Comparison of ENCODE assay signal across 2 cellular contexts in genomic region chr15:29430831-29431230, GRCh38.
TF ChIP-seq lines count a peak whose summit lies in the region.

No MANE protein-coding gene starts in this region.

TF ChIP-seq in WTC11, 78 proteins besides CTCF, POLR2A, EP300 and RAD21 (continued from another document):
- TF ChIP-seq ARID4B (CRISPR knock-in tag; IDR thresholded peaks at IDR 0.05; ENCODE audit: borderline replicate concordance), result no peak
- TF ChIP-seq NFATC4 (CRISPR knock-in tag; IDR thresholded peaks at IDR 0.05), result no peak
- TF ChIP-seq ZNF396 (CRISPR knock-in tag; IDR thresholded peaks at IDR 0.05; ENCODE audit: borderline replicate concordance), result no peak
- no peak for TF ChIP-seq USF1 (CRISPR knock-in tag; IDR thresholded peaks at IDR 0.05)
- no peak for TF ChIP-seq ZNF416 (CRISPR knock-in tag; IDR thresholded peaks at IDR 0.05)
- TF ChIP-seq ZNF219 (CRISPR knock-in tag; IDR thresholded peaks at IDR 0.05; ENCODE audit: borderline replicate concordance), result no peak
- no peak for TF ChIP-seq ZNF423 (CRISPR knock-in tag; IDR thresholded peaks at IDR 0.05)
- TF ChIP-seq SMAD3 (CRISPR knock-in tag; IDR thresholded peaks at IDR 0.05; ENCODE audit: borderline replicate concordance), result no peak
- TF ChIP-seq ZBTB21 (CRISPR knock-in tag; IDR thresholded peaks at IDR 0.05; ENCODE audit: borderline replicate concordance), result no peak

TF ChIP-seq in K562, 482 proteins besides CTCF, POLR2A, EP300 and RAD21 (continued from another document):
- no peak for TF ChIP-seq ZNF609 (CRISPR knock-in tag; IDR thresholded peaks at IDR 0.05; ENCODE audit: borderline replicate concordance)
- peak; percentile 53 for TF ChIP-seq PKNOX1 (IDR thresholded peaks at IDR 0.05)
TF ChIP-seq in K562: peak in this region for 1.
